ENCODE assay signal across 9 cellular contexts in the genomic region with DNA sequence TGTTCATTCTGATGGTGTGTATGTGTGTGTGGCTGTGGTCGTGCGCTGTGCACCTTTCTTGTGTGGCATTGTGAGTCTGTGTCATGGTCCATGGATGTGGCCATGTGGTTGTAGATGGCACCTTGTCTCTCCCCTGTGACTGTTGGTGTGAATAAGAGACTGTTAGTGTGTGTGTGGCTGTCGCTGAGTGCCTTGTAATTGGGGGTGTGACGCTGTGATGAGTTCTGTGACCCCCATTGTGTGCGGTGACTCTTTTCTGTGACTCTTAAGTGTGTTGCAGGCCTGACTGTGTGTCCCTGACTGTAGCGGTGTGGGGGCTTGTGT. TPM values are rescaled to one million over a fixed set of nuclear protein-coding genes. Genes with fewer than 3 reads are reported as not detected.
A peak's percentile ranks its signal among the peaks of the same experiment; 100 is the strongest.
DNase-seq lines count a peak whose midpoint lies in the region; ATAC-seq and TF ChIP-seq lines count a peak whose summit lies in the region.
"Had no signal": no experiment of that assay in that cellular context is flagged by ENCODE, and none has a peak within 500 bp of the region (broad histone marks: within the 10 kb centered on the region; RNA-seq: fewer than 3 reads in every experiment).

No MANE protein-coding gene starts in this region.

- H3K36me3 Mint-ChIP-seq in IgD-negative memory B cell: no peaks in the 10 kb centered on the region
- H3K36me3 Mint-ChIP-seq in naive thymus-derived CD4-positive, alpha-beta T cell: no peaks in the 10 kb centered on the region

- POLR2A ChIA-PET in A673 (lab: Charles Lee; ENCODE audit: low non-redundant PET): no interaction called here
- POLR2A ChIA-PET in naive thymus-derived CD4-positive, alpha-beta T cell (lab: Charles Lee): no interaction called here

- no peak overlapping the region for H3K27ac ChIP-seq in A673 (ENCODE audit: low read depth, low read length, poor library complexity, severe bottlenecking)
- H3K27ac ChIP-seq in cingulate gyrus (ENCODE audit: low read depth, low read length): peak overlapping the region; percentile 50
- H3K27ac ChIP-seq in naive thymus-derived CD4-positive, alpha-beta T cell (ENCODE audit: low read depth, low read length): no peak overlapping the region
- H3K27ac ChIP-seq: epithelial cell of prostate had no signal

- no peaks in the 10 kb centered on the region for H3K4me1 ChIP-seq in A673 (ENCODE audit: insufficient read depth, low read length, poor library complexity, severe bottlenecking)
- peaks cover 3 to 4% of the 10 kb centered on the region in 2 donors for H3K4me1 ChIP-seq in naive thymus-derived CD4-positive, alpha-beta T cell (ENCODE audit: control insufficient read depth in 2 of 2, insufficient read depth in 2 of 2, low read length in 2 of 2)

- BruUV-seq in A673 (replicated peaks; lab: Mats Ljungman, UMichigan): no TSS peak

- H3K4me3 Mint-ChIP-seq in IgD-negative memory B cell: peak overlapping the region in 3 of 4 donors; percentile 47 to 69 (median 59)
- H3K4me3 Mint-ChIP-seq in naive thymus-derived CD4-positive, alpha-beta T cell: peak overlapping the region; percentile 63 to 90 (median 80)

- TF ChIP-seq CTCF in A673 (conservative IDR thresholded peaks at IDR 0.05; ENCODE audit: low read depth, low read length): no peak

- peaks cover 8% of the 10 kb centered on the region for H3K27me3 Mint-ChIP-seq in IgD-negative memory B cell
- peaks cover 0 to 17% (median 7%) of the 10 kb centered on the region in 5 donors for H3K27me3 Mint-ChIP-seq in naive thymus-derived CD4-positive, alpha-beta T cell

- peaks cover 0 to 9% (median 4%) of the 10 kb centered on the region in 3 donors for H3K4me1 Mint-ChIP-seq in IgD-negative memory B cell
- H3K4me1 Mint-ChIP-seq in naive thymus-derived CD4-positive, alpha-beta T cell: peaks cover 9 to 19% (median 13%) of the 10 kb centered on the region in 7 donors

- H3K36me3 ChIP-seq in A673 (ENCODE audit: insufficient read depth, low read length, poor library complexity, severe bottlenecking): no peaks in the 10 kb centered on the region
- H3K36me3 ChIP-seq in naive thymus-derived CD4-positive, alpha-beta T cell (ENCODE audit: control insufficient read depth in 2 of 3, insufficient read depth in 3 of 3, low read length in 3 of 3): no peaks in the 10 kb centered on the region

- DNase-seq in A673 (ENCODE audit: low spot score): no peak
- no peak for DNase-seq in naive thymus-derived CD4-positive, alpha-beta T cell
- DNase-seq in globus pallidus (ENCODE audit: low spot score): no peak
- no peak for DNase-seq in central memory CD4-positive, alpha-beta T cell

- H3K4me3 ChIP-seq in A673 (ENCODE audit: low read depth, low read length, poor library complexity, severe bottlenecking): peak overlapping the region; percentile 63
- H3K4me3 ChIP-seq in naive thymus-derived CD4-positive, alpha-beta T cell (ENCODE audit: low read length): peak overlapping the region; percentile 15

- no peaks in the 10 kb centered on the region for H3K9me3 Mint-ChIP-seq in IgD-negative memory B cell
- H3K9me3 Mint-ChIP-seq in naive thymus-derived CD4-positive, alpha-beta T cell: peaks cover 0 to 5% (median 0%) of the 10 kb centered on the region in 11 donors

- ATAC-seq in naive thymus-derived CD4-positive, alpha-beta T cell: no peak
- ATAC-seq in HG03442 (IDR thresholded peaks at IDR 0.05; ENCODE audit: unreplicated experiment) (no peak), HG03039 (IDR thresholded peaks at IDR 0.05; ENCODE audit: unreplicated experiment) (no peak)

- CTCF ChIA-PET in A673 (lab: Charles Lee): no interaction called here
- CTCF ChIA-PET in naive thymus-derived CD4-positive, alpha-beta T cell (lab: Charles Lee): no interaction called here

- H3K9me3 ChIP-seq in A673 (ENCODE audit: low read depth, low read length, poor library complexity, severe bottlenecking): no peaks in the 10 kb centered on the region
- H3K9me3 ChIP-seq in naive thymus-derived CD4-positive, alpha-beta T cell (ENCODE audit: control insufficient read depth in 2 of 3, low read length in 3 of 3): no peaks in the 10 kb centered on the region

- H3K27ac Mint-ChIP-seq in IgD-negative memory B cell: peak overlapping the region in 1 of 3 donors; percentile 94
- peak overlapping the region in 4 of 9 donors; percentile 38 to 79 (median 72) for H3K27ac Mint-ChIP-seq in naive thymus-derived CD4-positive, alpha-beta T cell

- H3K27me3 ChIP-seq in A673 (replicated peaks; ENCODE audit: insufficient read depth, low read depth, low read length, poor library complexity): no peaks in the 10 kb centered on the region
- H3K27me3 ChIP-seq in naive thymus-derived CD4-positive, alpha-beta T cell (ENCODE audit: control insufficient read depth in 2 of 2, insufficient read depth in 2 of 2, low read length in 2 of 2): peaks cover 0 to 6% of the 10 kb centered on the region in 2 donors

- intact Hi-C loops in A673 (cut with micrococcal nuclease; ENCODE audit: unreplicated experiment): no loop called here
- intact Hi-C loops in naive thymus-derived CD4-positive, alpha-beta T cell (cut with micrococcal nuclease): no loop called here

RNA-seq across cellular contexts. Expression of gene PLPPR2, which starts 0.8 kb away (rescaled TPM):
- total RNA-seq in A673 (2021): 19.0 and 20.2 TPM in 2 replicates
- 1.9 TPM for polyA plus RNA-seq in IgD-negative memory B cell
- 10 to 100 TPM in 4 of 5 experiments, 1 to 10 TPM in 1; 2.6 to 31.0 (median 13.7) TPM for total RNA-seq in naive thymus-derived CD4-positive, alpha-beta T cell
- polyA plus RNA-seq in naive thymus-derived CD4-positive, alpha-beta T cell: 1 to 10 TPM in 1 of 2 donors, under 1 TPM in 1; 0.92 to 1.0 TPM

RNA-seq across cellular contexts. Expression of gene CCDC159, which starts 9.7 kb away (rescaled TPM):
- total RNA-seq in A673 (2021): 7.9 and 11.6 TPM in 2 replicates
- 24.1 TPM for polyA plus RNA-seq in IgD-negative memory B cell
- total RNA-seq in naive thymus-derived CD4-positive, alpha-beta T cell: 10 to 100 TPM; 17.6 to 87.4 (median 84.3) TPM
- polyA plus RNA-seq in naive thymus-derived CD4-positive, alpha-beta T cell: 10 to 100 TPM in 1 of 2 donors, 1 to 10 TPM in 1; 10.0 to 19.6 TPM

RNA-seq across cellular contexts. Expression of gene TMEM205, which starts 10.0 kb away (rescaled TPM):
- total RNA-seq in A673 (2021): 94.3 and 100 TPM in 2 replicates
- 101 TPM for polyA plus RNA-seq in IgD-negative memory B cell
- 10 to 100 TPM; 19.5 to 36.7 (median 29.5) TPM for total RNA-seq in naive thymus-derived CD4-positive, alpha-beta T cell
- 10 to 100 TPM; 66.7 to 81.0 TPM for polyA plus RNA-seq in naive thymus-derived CD4-positive, alpha-beta T cell

RNA-seq across cellular contexts. Expression of gene RAB3D, which starts 16.6 kb away (rescaled TPM):
- 25.4 and 35.5 TPM in 2 replicates for total RNA-seq in A673 (2021)
- polyA plus RNA-seq in IgD-negative memory B cell: 2.7 TPM
- 10 to 100 TPM in 2 of 5 experiments, 1 to 10 TPM in 3; 7.4 to 38.2 (median 8.8) TPM for total RNA-seq in naive thymus-derived CD4-positive, alpha-beta T cell
- 1 to 10 TPM; 1.4 to 2.3 TPM for polyA plus RNA-seq in naive thymus-derived CD4-positive, alpha-beta T cell

RNA-seq across cellular contexts. Expression of gene SWSAP1, which starts 18.4 kb away (rescaled TPM):
- total RNA-seq in A673 (2021): 2.5 and 3.3 TPM in 2 replicates
- 6.4 TPM for polyA plus RNA-seq in IgD-negative memory B cell
- 1 to 10 TPM; 3.4 to 4.2 (median 4.0) TPM for total RNA-seq in naive thymus-derived CD4-positive, alpha-beta T cell
- polyA plus RNA-seq in naive thymus-derived CD4-positive, alpha-beta T cell: 1 to 10 TPM; 5.9 to 7.3 TPM
